ENCODE assay signal across 13 cellular contexts in the genomic region with DNA sequence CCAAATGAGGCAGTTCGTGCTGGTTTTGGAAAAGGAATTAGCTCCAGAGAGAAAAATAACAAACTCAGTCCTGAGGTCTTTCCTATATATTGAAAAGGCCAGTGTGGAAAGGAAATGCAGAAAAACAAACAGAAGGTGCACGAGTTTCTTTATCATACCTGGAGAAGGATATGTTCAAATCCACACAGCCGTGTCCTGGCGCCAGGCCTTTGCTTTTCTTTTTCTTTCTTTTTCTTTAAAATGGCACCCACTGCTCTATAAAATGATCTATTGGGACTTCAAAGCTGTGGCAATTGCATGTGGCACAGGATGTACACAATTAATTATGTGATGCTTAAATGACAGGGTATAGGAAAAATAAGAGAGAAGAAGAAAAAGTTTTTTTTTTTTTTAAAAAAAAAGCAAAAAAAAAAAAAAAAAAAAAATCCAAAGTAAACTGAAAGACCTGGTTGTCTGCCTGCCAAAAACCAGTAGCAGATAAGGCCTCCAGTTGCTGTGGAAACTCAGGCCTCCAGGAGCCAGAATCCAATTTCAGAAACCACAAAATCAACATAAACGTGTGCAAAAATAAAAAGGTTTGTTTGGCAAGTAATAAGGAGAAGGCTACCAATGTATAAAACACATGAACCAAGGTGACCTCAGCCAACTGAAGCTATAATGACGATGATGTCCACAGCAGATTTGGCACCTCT.
DNase-seq lines count a peak whose midpoint lies in the region; ATAC-seq and TF ChIP-seq lines count a peak whose summit lies in the region.
"Had no signal": no experiment of that assay in that cellular context is flagged by ENCODE, and none has a peak within 500 bp of the region (broad histone marks: within the 10 kb centered on the region; RNA-seq: fewer than 3 reads in every experiment).

No MANE protein-coding gene starts in this region.

- intact Hi-C loops in posterior vena cava (cut with DNase I), result no loop called here

- H3K9ac ChIP-seq in SK-N-SH, result no peak overlapping the region
- no peak overlapping the region for H3K9ac ChIP-seq in fibroblast of lung (ENCODE audit: insufficient read depth, low read length)

- H3K27ac Mint-ChIP-seq in activated CD4-positive, alpha-beta T cell treated with anti-CD3 and anti-CD28 coated beads, Interleukin-2, amount 10 ng/mL, durations not matched to agents 7 days and 5 days, result no peak overlapping the region
- no peak overlapping the region for H3K27ac Mint-ChIP-seq in activated CD8-positive, alpha-beta T cell treated with anti-CD3 and anti-CD28 coated beads, Interleukin-2, amount 10 ng/mL, durations not matched to agents 7 days and 5 days
- H3K27ac Mint-ChIP-seq in activated T-cell treated with anti-CD3 and anti-CD28 coated beads, Interleukin-2, amount 50 U/mL, for 72 hours, result no peak overlapping the region
- H3K27ac Mint-ChIP-seq: activated CD8-positive, alpha-beta memory T cell treated with anti-CD3 and anti-CD28 coated beads, Interleukin-2, amount 10 ng/mL, durations not matched to agents 7 days and 5 days; T-helper 1 cell treated with Interleukin-12 subunit alpha and Interleukin-12 subunit beta and Interleukin-4 antibody, amounts not matched to agents 30 μg/mL and 1 μg/mL, for 36 hours had no signal

- TF ChIP-seq EP300 in SK-N-SH (IDR thresholded peaks at IDR 0.05; ENCODE audit: borderline replicate concordance in 1 of 2, low read depth in 1 of 2, low read length in 1 of 2), result no peak

- no peaks in the 10 kb centered on the region for H3K36me3 Mint-ChIP-seq in activated CD4-positive, alpha-beta T cell treated with anti-CD3 and anti-CD28 coated beads, Interleukin-2, amount 10 ng/mL, durations not matched to agents 7 days and 5 days (ENCODE audit: low read depth)
- H3K36me3 Mint-ChIP-seq in activated CD8-positive, alpha-beta T cell treated with anti-CD3 and anti-CD28 coated beads, Interleukin-2, amount 10 ng/mL, durations not matched to agents 7 days and 5 days (ENCODE audit: low read depth), result no peaks in the 10 kb centered on the region
- no peaks in the 10 kb centered on the region for H3K36me3 Mint-ChIP-seq in activated T-cell treated with anti-CD3 and anti-CD28 coated beads, Interleukin-2, amount 50 U/mL, for 72 hours (ENCODE audit: insufficient read depth in 2 of 2)
- H3K36me3 Mint-ChIP-seq: activated CD8-positive, alpha-beta memory T cell treated with anti-CD3 and anti-CD28 coated beads, Interleukin-2, amount 10 ng/mL, durations not matched to agents 7 days and 5 days had no signal

- H3K36me3 ChIP-seq in SK-N-SH (replicated peaks in 1 of 2; ENCODE audit: control insufficient read depth in 1 of 2, insufficient read depth in 2 of 2, low read length in 1 of 2) (no peaks in the 10 kb centered on the region), fibroblast of lung (ENCODE audit: control insufficient read depth, insufficient read depth, low read length) (no peaks in the 10 kb centered on the region)
- H3K36me3 ChIP-seq: adrenal gland had no signal

- TF ChIP-seq RAD21 in SK-N-SH (IDR thresholded peaks at IDR 0.05; ENCODE audit: low read length), result no peak

- H3K27me3 Mint-ChIP-seq in activated CD4-positive, alpha-beta T cell treated with anti-CD3 and anti-CD28 coated beads, Interleukin-2, amount 10 ng/mL, durations not matched to agents 7 days and 5 days, result no peaks in the 10 kb centered on the region
- H3K27me3 Mint-ChIP-seq in activated CD8-positive, alpha-beta T cell treated with anti-CD3 and anti-CD28 coated beads, Interleukin-2, amount 10 ng/mL, durations not matched to agents 7 days and 5 days (ENCODE audit: low read depth), result no peaks in the 10 kb centered on the region
- no peaks in the 10 kb centered on the region for H3K27me3 Mint-ChIP-seq in activated T-cell treated with anti-CD3 and anti-CD28 coated beads, Interleukin-2, amount 50 U/mL, for 72 hours (ENCODE audit: low read depth)
- H3K27me3 Mint-ChIP-seq: activated CD8-positive, alpha-beta memory T cell treated with anti-CD3 and anti-CD28 coated beads, Interleukin-2, amount 10 ng/mL, durations not matched to agents 7 days and 5 days had no signal

- no peak overlapping the region for H3K4me3 Mint-ChIP-seq in activated CD4-positive, alpha-beta T cell treated with anti-CD3 and anti-CD28 coated beads, Interleukin-2, amount 10 ng/mL, durations not matched to agents 7 days and 5 days
- no peak overlapping the region for H3K4me3 Mint-ChIP-seq in activated CD8-positive, alpha-beta T cell treated with anti-CD3 and anti-CD28 coated beads, Interleukin-2, amount 10 ng/mL, durations not matched to agents 7 days and 5 days
- no peak overlapping the region for H3K4me3 Mint-ChIP-seq in activated T-cell treated with anti-CD3 and anti-CD28 coated beads, Interleukin-2, amount 50 U/mL, for 72 hours
- H3K4me3 Mint-ChIP-seq: activated CD8-positive, alpha-beta memory T cell treated with anti-CD3 and anti-CD28 coated beads, Interleukin-2, amount 10 ng/mL, durations not matched to agents 7 days and 5 days; T-helper 1 cell treated with Interleukin-12 subunit alpha and Interleukin-12 subunit beta and Interleukin-4 antibody, amounts not matched to agents 30 μg/mL and 1 μg/mL, for 36 hours had no signal

- no peaks in the 10 kb centered on the region for H3K9me2 ChIP-seq in SK-N-SH

- no peak overlapping the region for H3K4me3 ChIP-seq in SK-N-SH (ENCODE audit: low read depth in 2 of 2, low read length in 1 of 2)
- no peak overlapping the region for H3K4me3 ChIP-seq in fibroblast of lung (replicated peaks in 1 of 4; ENCODE audit: control extremely low read depth in 1 of 4, insufficient read depth in 1 of 4, low read depth in 3 of 4, low read length in 4 of 4)
- H3K4me3 ChIP-seq: adrenal gland, skin epidermis had no signal

- H3K4me1 ChIP-seq in SK-N-SH (ENCODE audit: control insufficient read depth in 1 of 2, insufficient read depth in 2 of 2, low read depth in 1 of 2, low read length in 1 of 2) (peaks cover 0 to 13% of the 10 kb centered on the region in 2 experiments; a peak in 2 of 4 replicates), fibroblast of lung (ENCODE audit: control insufficient read depth, extremely low read depth, insufficient read depth, low read length) (no peaks in the 10 kb centered on the region)
- H3K4me1 ChIP-seq: adrenal gland had no signal

- DNase-seq in SK-N-SH (no peak), NCI-H510A (lab: John Stamatoyannopoulos, UW) (peak; percentile 68), fibroblast of lung (ENCODE audit: low read depth in 2 of 2) (peak; percentile 9 to 86), posterior vena cava (ENCODE audit: low spot score) (no peak)
- DNase-seq in activated CD4-positive, alpha-beta T cell treated with anti-CD3 and anti-CD28 coated beads, Interleukin-2, amount 10 ng/mL, durations not matched to agents 7 days and 5 days, result no peak
- no peak for DNase-seq in activated CD8-positive, alpha-beta T cell treated with anti-CD3 and anti-CD28 coated beads, Interleukin-2, amount 10 ng/mL, durations not matched to agents 7 days and 5 days
- DNase-seq in activated T-cell treated with anti-CD3 and anti-CD28 coated beads, Interleukin-2, amount 50 U/mL, for 72 hours, result no peak
- DNase-seq: activated CD8-positive, alpha-beta memory T cell treated with anti-CD3 and anti-CD28 coated beads, Interleukin-2, amount 10 ng/mL, durations not matched to agents 7 days and 5 days; hypothalamus had no signal

- H3K4me2 ChIP-seq in SK-N-SH, result no peak overlapping the region
- no peak overlapping the region for H3K4me2 ChIP-seq in fibroblast of lung (ENCODE audit: extremely low read depth, insufficient read depth, low read length)

- peaks cover 4% of the 10 kb centered on the region for H3K9me3 Mint-ChIP-seq in activated CD4-positive, alpha-beta T cell treated with anti-CD3 and anti-CD28 coated beads, Interleukin-2, amount 10 ng/mL, durations not matched to agents 7 days and 5 days
- peaks cover 4% of the 10 kb centered on the region for H3K9me3 Mint-ChIP-seq in activated CD8-positive, alpha-beta T cell treated with anti-CD3 and anti-CD28 coated beads, Interleukin-2, amount 10 ng/mL, durations not matched to agents 7 days and 5 days (ENCODE audit: insufficient read depth)
- H3K9me3 Mint-ChIP-seq in activated T-cell treated with anti-CD3 and anti-CD28 coated beads, Interleukin-2, amount 50 U/mL, for 72 hours, result peaks cover 0 to 4% of the 10 kb centered on the region in 2 donors
- H3K9me3 Mint-ChIP-seq: T-helper 1 cell treated with Interleukin-12 subunit alpha and Interleukin-12 subunit beta and Interleukin-4 antibody, amounts not matched to agents 30 μg/mL and 1 μg/mL, for 36 hours had no signal

- H3K27ac ChIP-seq in SK-N-SH (ENCODE audit: low read depth in 2 of 2, low read length in 1 of 2), result peak overlapping the region in 1 of 2 experiments; percentile 64; a peak in 1 of 4 replicates
- H3K27ac ChIP-seq in fibroblast of lung (ENCODE audit: insufficient read depth, low read length), result no peak overlapping the region
- H3K27ac ChIP-seq: adrenal gland, skin epidermis had no signal

- POLR2A ChIA-PET in SK-N-SH (lab: Yijun Ruan, JAX), result no interaction called here
- POLR2A ChIA-PET in activated CD4-positive, alpha-beta T cell treated with anti-CD3 and anti-CD28 coated beads, Interleukin-2, amount 10 ng/mL, durations not matched to agents 7 days and 5 days (lab: Charles Lee), result no interaction called here
- POLR2A ChIA-PET in activated CD8-positive, alpha-beta T cell treated with anti-CD3 and anti-CD28 coated beads, Interleukin-2, amount 10 ng/mL, durations not matched to agents 7 days and 5 days (lab: Charles Lee), result no interaction called here

- CTCF ChIA-PET in SK-N-SH (lab: Yijun Ruan, JAX), result no interaction called here
- CTCF ChIA-PET in activated CD4-positive, alpha-beta T cell treated with anti-CD3 and anti-CD28 coated beads, Interleukin-2, amount 10 ng/mL, durations not matched to agents 7 days and 5 days (lab: Charles Lee), result no interaction called here
- CTCF ChIA-PET in activated CD8-positive, alpha-beta T cell treated with anti-CD3 and anti-CD28 coated beads, Interleukin-2, amount 10 ng/mL, durations not matched to agents 7 days and 5 days (lab: Charles Lee), result no interaction called here

- no peaks in the 10 kb centered on the region for H3K27me3 ChIP-seq in SK-N-SH (ENCODE audit: insufficient read depth)
- no peaks in the 10 kb centered on the region for H3K27me3 ChIP-seq in fibroblast of lung (ENCODE audit: control insufficient read depth, insufficient read depth, low read length)
- H3K27me3 ChIP-seq: adrenal gland had no signal

- no peak for TF ChIP-seq CTCF in SK-N-SH (IDR thresholded peaks at IDR 0.05)
- no peak for TF ChIP-seq CTCF in fibroblast of lung (conservative IDR thresholded peaks at IDR 0.05 in 1 of 2, IDR thresholded peaks at IDR 0.05 in 1 of 2; ENCODE audit: low read depth in 1 of 2, low read length in 2 of 2)

- no peaks in the 10 kb centered on the region for H3K4me1 Mint-ChIP-seq in activated CD4-positive, alpha-beta T cell treated with anti-CD3 and anti-CD28 coated beads, Interleukin-2, amount 10 ng/mL, durations not matched to agents 7 days and 5 days
- no peaks in the 10 kb centered on the region for H3K4me1 Mint-ChIP-seq in activated CD8-positive, alpha-beta T cell treated with anti-CD3 and anti-CD28 coated beads, Interleukin-2, amount 10 ng/mL, durations not matched to agents 7 days and 5 days (ENCODE audit: low read depth)
- no peaks in the 10 kb centered on the region for H3K4me1 Mint-ChIP-seq in activated T-cell treated with anti-CD3 and anti-CD28 coated beads, Interleukin-2, amount 50 U/mL, for 72 hours (ENCODE audit: low read depth)
- H3K4me1 Mint-ChIP-seq: activated CD8-positive, alpha-beta memory T cell treated with anti-CD3 and anti-CD28 coated beads, Interleukin-2, amount 10 ng/mL, durations not matched to agents 7 days and 5 days had no signal

- ATAC-seq in SK-N-SH treated with all-trans-retinoic acid at 6 μM for 48 hours, result no peak
- no peak for ATAC-seq in activated CD8-positive, alpha-beta T cell treated with anti-CD3 and anti-CD28 coated beads, Interleukin-2, amount 10 ng/mL, durations not matched to agents 7 days and 5 days
- ATAC-seq in activated T-cell treated with anti-CD3 and anti-CD28 coated beads, Interleukin-2, amount 50 U/mL, for 72 hours (replicated peaks in 1 of 2), result no peak
- ATAC-seq: activated CD8-positive, alpha-beta memory T cell treated with anti-CD3 and anti-CD28 coated beads, Interleukin-2, amount 10 ng/mL, durations not matched to agents 7 days and 5 days had no signal

- no peaks in the 10 kb centered on the region for H4K20me1 ChIP-seq in SK-N-SH (ENCODE audit: insufficient read depth)
- no peaks in the 10 kb centered on the region for H4K20me1 ChIP-seq in fibroblast of lung (ENCODE audit: control insufficient read depth, extremely low read depth, insufficient read depth, low read length)

- H2AFZ ChIP-seq in SK-N-SH (ENCODE audit: low read depth) (no peak overlapping the region), fibroblast of lung (ENCODE audit: low read length) (no peak overlapping the region)

- H3K79me2 ChIP-seq in SK-N-SH (ENCODE audit: insufficient read depth) (no peaks in the 10 kb centered on the region), fibroblast of lung (ENCODE audit: control insufficient read depth, insufficient read depth, low read length) (no peaks in the 10 kb centered on the region)

- no peaks in the 10 kb centered on the region for H3F3A ChIP-seq in SK-N-SH (replicated peaks; ENCODE audit: insufficient read depth)

- WGBS in SK-N-SH (ENCODE audit: low lambda C conversion rate), result 71% methylated on average over 6 of the region's 6 CpGs

- H3K9me3 ChIP-seq in SK-N-SH, result no peaks in the 10 kb centered on the region
- no peaks in the 10 kb centered on the region for H3K9me3 ChIP-seq in fibroblast of lung (ENCODE audit: control insufficient read depth, insufficient read depth, low read depth, low read length)
- H3K9me3 ChIP-seq: adrenal gland had no signal

Comparison
In these comparisons a context has a peak if more than half of its experiments do, and no peak if none do; other contexts are left out.
1. DNase-seq: peak in NCI-H510A (single experiment) and fibroblast of lung (2 of 2); none in SK-N-SH (single experiment), activated CD4-positive, alpha-beta T cell treated with anti-CD3 and anti-CD28 coated beads, Interleukin-2, amount 10 ng/mL, durations not matched to agents 7 days and 5 days (single experiment), posterior vena cava (single experiment), activated CD8-positive, alpha-beta T cell treated with anti-CD3 and anti-CD28 coated beads, Interleukin-2, amount 10 ng/mL, durations not matched to agents 7 days and 5 days (single experiment) and activated T-cell treated with anti-CD3 and anti-CD28 coated beads, Interleukin-2, amount 50 U/mL, for 72 hours (0 of 2).